In genomic region chr1:59409986-59410385, GRCh38 we compare ENCODE assay signal across 19 cellular contexts.
DNase-seq lines count a peak whose midpoint lies in the region; ATAC-seq and TF ChIP-seq lines count a peak whose summit lies in the region.
"Had no signal": no experiment of that assay in that cellular context is flagged by ENCODE, and none has a peak within 500 bp of the region (broad histone marks: within the 10 kb centered on the region; RNA-seq: fewer than 3 reads in every experiment).

No MANE protein-coding gene starts in this region.

- ATAC-seq in GM18498 (IDR thresholded peaks at IDR 0.05; ENCODE audit: unreplicated experiment) = peak; percentile 60
- ATAC-seq in GM19395 (IDR thresholded peaks at IDR 0.05; ENCODE audit: unreplicated experiment) = peak; percentile 67
- ATAC-seq in HG03354 (IDR thresholded peaks at IDR 0.05; ENCODE audit: poor library complexity, severe bottlenecking, unreplicated experiment) = peak; percentile 53
- ATAC-seq: heart left ventricle; left colon; naive thymus-derived CD8-positive, alpha-beta T cell; right cardiac atrium had no signal

- H3K9ac ChIP-seq in colonic mucosa (ENCODE audit: low read depth in 2 of 2, low read length in 2 of 2) = no peak overlapping the region

- H3K36me3 ChIP-seq in neutrophil (no peaks in the 10 kb centered on the region), colonic mucosa (no peaks in the 10 kb centered on the region)
- H3K36me3 ChIP-seq: heart left ventricle, ovary had no signal

- TF ChIP-seq CTCF in neutrophil (IDR thresholded peaks at IDR 0.05) (no peak), colonic mucosa (IDR thresholded peaks at IDR 0.05) (no peak)

- H3K4me1 ChIP-seq in neutrophil (ENCODE audit: control insufficient read depth in 1 of 2, insufficient read depth in 1 of 2, low read depth in 1 of 2, low read length in 1 of 2) (peaks cover 12 to 14% of the 10 kb centered on the region in 2 experiments), colonic mucosa (no peaks in the 10 kb centered on the region)

- intact Hi-C loops in colonic mucosa (cut with DNase I) = no loop called here

- DNase-seq in AML-193 (lab: John Stamatoyannopoulos, UW) = no peak
- DNase-seq in HCEC 1CT = no peak
- DNase-seq in colonic mucosa = no peak
- DNase-seq: activated CD4-positive, alpha-beta T cell treated with anti-CD3 and anti-CD28 coated beads for 1 hour; EL; heart left ventricle; left colon; naive thymus-derived CD8-positive, alpha-beta T cell; NCI-H1105 treated with DMSO at 0.1 percent for 48 hours; NCI-H2081 treated with DMSO at 0.1 percent for 48 hours; NCI-H446; ovary; right cardiac atrium; SHP77; stimulated activated CD8-positive, alpha-beta memory T cell treated with anti-CD3 and anti-CD28 coated beads, Interleukin-4, amount 100 ng/mL, for 48 hours had no signal

- H3K27ac ChIP-seq in neutrophil (peak overlapping the region; percentile 39), colonic mucosa (no peak overlapping the region)

- H3K9me3 ChIP-seq in neutrophil (no peaks in the 10 kb centered on the region), colonic mucosa (no peaks in the 10 kb centered on the region)
- H3K9me3 ChIP-seq: ovary had no signal

- H3K27me3 ChIP-seq in neutrophil (no peaks in the 10 kb centered on the region), colonic mucosa (no peaks in the 10 kb centered on the region)
- H3K27me3 ChIP-seq: heart left ventricle, ovary had no signal

- no peak overlapping the region for H3K4me3 ChIP-seq in neutrophil (ENCODE audit: low read depth in 1 of 2, low read length in 1 of 2)
- no peak overlapping the region for H3K4me3 ChIP-seq in colonic mucosa
- H3K4me3 ChIP-seq: heart left ventricle, ovary had no signal
